Comparison of ENCODE assay signal across 1 cellular context in the genomic region with DNA sequence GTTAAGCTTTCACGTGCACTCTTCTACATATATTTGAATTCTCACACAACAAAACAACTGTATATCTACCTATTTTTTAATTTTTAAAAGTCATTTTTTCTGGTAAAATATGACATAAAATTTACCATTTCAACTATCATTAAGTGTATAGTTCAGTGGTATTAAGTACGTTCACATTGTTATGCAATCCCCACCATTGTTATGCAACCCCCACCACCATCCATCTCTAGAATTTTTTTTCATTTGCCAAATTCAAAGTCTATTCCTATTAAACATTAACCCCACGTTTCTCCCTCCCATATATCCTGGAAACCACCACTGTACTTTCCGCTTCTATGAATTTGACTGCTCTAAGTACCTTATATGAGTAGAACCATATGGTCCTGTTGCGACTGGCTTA.
TF ChIP-seq lines count a peak whose summit lies in the region.

No MANE protein-coding gene starts in this region.

TF ChIP-seq in HepG2, 621 proteins besides CTCF, POLR2A, EP300 and RAD21 (continued from another document):
- TF ChIP-seq, protein P1, sequence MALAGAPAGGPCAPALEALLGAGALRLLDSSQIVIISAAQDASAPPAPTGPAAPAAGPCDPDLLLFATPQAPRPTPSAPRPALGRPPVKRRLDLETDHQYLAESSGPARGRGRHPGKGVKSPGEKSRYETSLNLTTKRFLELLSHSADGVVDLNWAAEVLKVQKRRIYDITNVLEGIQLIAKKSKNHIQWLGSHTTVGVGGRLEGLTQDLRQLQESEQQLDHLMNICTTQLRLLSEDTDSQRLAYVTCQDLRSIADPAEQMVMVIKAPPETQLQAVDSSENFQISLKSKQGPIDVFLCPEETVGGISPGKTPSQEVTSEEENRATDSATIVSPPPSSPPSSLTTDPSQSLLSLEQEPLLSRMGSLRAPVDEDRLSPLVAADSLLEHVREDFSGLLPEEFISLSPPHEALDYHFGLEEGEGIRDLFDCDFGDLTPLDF (CRISPR knock-in tag; IDR thresholded peaks at IDR 0.05): no peak
- TF ChIP-seq, protein P2, sequence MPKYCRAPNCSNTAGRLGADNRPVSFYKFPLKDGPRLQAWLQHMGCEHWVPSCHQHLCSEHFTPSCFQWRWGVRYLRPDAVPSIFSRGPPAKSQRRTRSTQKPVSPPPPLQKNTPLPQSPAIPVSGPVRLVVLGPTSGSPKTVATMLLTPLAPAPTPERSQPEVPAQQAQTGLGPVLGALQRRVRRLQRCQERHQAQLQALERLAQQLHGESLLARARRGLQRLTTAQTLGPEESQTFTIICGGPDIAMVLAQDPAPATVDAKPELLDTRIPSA (CRISPR knock-in tag; IDR thresholded peaks at IDR 0.05; ENCODE audit: borderline replicate concordance): no peak
- no peak for TF ChIP-seq ZNF563 (CRISPR knock-in tag; IDR thresholded peaks at IDR 0.05)
- TF ChIP-seq, protein P3, sequence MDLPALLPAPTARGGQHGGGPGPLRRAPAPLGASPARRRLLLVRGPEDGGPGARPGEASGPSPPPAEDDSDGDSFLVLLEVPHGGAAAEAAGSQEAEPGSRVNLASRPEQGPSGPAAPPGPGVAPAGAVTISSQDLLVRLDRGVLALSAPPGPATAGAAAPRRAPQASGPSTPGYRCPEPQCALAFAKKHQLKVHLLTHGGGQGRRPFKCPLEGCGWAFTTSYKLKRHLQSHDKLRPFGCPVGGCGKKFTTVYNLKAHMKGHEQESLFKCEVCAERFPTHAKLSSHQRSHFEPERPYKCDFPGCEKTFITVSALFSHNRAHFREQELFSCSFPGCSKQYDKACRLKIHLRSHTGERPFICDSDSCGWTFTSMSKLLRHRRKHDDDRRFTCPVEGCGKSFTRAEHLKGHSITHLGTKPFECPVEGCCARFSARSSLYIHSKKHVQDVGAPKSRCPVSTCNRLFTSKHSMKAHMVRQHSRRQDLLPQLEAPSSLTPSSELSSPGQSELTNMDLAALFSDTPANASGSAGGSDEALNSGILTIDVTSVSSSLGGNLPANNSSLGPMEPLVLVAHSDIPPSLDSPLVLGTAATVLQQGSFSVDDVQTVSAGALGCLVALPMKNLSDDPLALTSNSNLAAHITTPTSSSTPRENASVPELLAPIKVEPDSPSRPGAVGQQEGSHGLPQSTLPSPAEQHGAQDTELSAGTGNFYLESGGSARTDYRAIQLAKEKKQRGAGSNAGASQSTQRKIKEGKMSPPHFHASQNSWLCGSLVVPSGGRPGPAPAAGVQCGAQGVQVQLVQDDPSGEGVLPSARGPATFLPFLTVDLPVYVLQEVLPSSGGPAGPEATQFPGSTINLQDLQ (CRISPR knock-in tag; IDR thresholded peaks at IDR 0.05): no peak
- TF ChIP-seq, protein P4, sequence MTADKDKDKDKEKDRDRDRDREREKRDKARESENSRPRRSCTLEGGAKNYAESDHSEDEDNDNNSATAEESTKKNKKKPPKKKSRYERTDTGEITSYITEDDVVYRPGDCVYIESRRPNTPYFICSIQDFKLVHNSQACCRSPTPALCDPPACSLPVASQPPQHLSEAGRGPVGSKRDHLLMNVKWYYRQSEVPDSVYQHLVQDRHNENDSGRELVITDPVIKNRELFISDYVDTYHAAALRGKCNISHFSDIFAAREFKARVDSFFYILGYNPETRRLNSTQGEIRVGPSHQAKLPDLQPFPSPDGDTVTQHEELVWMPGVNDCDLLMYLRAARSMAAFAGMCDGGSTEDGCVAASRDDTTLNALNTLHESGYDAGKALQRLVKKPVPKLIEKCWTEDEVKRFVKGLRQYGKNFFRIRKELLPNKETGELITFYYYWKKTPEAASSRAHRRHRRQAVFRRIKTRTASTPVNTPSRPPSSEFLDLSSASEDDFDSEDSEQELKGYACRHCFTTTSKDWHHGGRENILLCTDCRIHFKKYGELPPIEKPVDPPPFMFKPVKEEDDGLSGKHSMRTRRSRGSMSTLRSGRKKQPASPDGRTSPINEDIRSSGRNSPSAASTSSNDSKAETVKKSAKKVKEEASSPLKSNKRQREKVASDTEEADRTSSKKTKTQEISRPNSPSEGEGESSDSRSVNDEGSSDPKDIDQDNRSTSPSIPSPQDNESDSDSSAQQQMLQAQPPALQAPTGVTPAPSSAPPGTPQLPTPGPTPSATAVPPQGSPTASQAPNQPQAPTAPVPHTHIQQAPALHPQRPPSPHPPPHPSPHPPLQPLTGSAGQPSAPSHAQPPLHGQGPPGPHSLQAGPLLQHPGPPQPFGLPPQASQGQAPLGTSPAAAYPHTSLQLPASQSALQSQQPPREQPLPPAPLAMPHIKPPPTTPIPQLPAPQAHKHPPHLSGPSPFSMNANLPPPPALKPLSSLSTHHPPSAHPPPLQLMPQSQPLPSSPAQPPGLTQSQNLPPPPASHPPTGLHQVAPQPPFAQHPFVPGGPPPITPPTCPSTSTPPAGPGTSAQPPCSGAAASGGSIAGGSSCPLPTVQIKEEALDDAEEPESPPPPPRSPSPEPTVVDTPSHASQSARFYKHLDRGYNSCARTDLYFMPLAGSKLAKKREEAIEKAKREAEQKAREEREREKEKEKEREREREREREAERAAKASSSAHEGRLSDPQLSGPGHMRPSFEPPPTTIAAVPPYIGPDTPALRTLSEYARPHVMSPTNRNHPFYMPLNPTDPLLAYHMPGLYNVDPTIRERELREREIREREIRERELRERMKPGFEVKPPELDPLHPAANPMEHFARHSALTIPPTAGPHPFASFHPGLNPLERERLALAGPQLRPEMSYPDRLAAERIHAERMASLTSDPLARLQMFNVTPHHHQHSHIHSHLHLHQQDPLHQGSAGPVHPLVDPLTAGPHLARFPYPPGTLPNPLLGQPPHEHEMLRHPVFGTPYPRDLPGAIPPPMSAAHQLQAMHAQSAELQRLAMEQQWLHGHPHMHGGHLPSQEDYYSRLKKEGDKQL (CRISPR knock-in tag; IDR thresholded peaks at IDR 0.05; ENCODE audit: low read depth): no peak
- no peak for TF ChIP-seq NPAS2 (CRISPR knock-in tag; IDR thresholded peaks at IDR 0.05; ENCODE audit: borderline replicate concordance)
- TF ChIP-seq CEBPG (CRISPR knock-in tag; IDR thresholded peaks at IDR 0.05): 0 out of 2 replicates have a peak, but pooled peaks have one; percentile 20
